21 cellular contexts compared by ENCODE assay signal in the genomic region with DNA sequence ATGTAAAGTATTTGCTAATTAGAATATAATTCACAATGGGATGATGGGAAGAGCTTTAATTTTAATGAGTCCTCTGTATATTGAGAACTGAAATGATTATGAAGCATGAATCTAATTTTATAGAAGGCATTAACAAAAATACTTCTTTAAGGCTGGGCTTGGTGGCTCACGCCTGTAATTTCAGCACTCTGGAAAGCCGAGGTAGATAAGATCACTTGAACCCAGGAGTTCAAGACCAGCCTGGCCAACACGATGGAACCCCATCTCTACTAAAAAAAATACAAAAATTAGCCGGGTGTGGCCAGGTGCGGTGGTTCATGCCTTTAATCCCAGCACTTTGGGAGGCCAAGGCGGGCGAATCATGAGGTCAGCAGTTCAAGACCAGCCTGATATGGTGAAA.
"Had no signal": no experiment of that assay in that cellular context is flagged by ENCODE, and none has a peak within 500 bp of the region (broad histone marks: within the 10 kb centered on the region; RNA-seq: fewer than 3 reads in every experiment).

No MANE protein-coding gene starts in this region.

- ATAC-seq: T-cell had no signal

- H3K27ac ChIP-seq: SJSA1, SK-N-MC had no signal

- DNase-seq: KBM-7, NCI-H1092, NCI-H1105 treated with DMSO at 0.1 percent for 48 hours, NCI-H1417 treated with DMSO at 0.1 percent for 48 hours, NCI-H146, NCI-H1694 treated with DMSO at 0.1 percent for 48 hours, NCI-H1930, NCI-H2081, NCI-H2107, NCI-H2227 treated with DMSO at 0.1 percent for 48 hours, NCI-H524, NCI-H526 treated with DMSO at 0.1 percent for 48 hours, NCI-H774, RPMI8226, SIG-M5, SW 1271, T-cell had no signal

- H3K4me3 ChIP-seq: SJSA1, SK-N-MC had no signal

- H3K9me3 ChIP-seq: SJSA1 had no signal

- H3K9me3 Mint-ChIP-seq: IgD-negative memory B cell, T-cell had no signal

- H3K4me3 Mint-ChIP-seq: IgD-negative memory B cell, T-cell had no signal

- H3K27me3 Mint-ChIP-seq: IgD-negative memory B cell, T-cell had no signal

- H3K27ac Mint-ChIP-seq: IgD-negative memory B cell, T-cell had no signal

- H3K4me1 ChIP-seq: SJSA1 had no signal

- FAIRE-seq: RCC 7860 had no signal
